8 cellular contexts compared by ENCODE assay signal in genomic region chr4:3073158-3074077, GRCh38. TPM values are rescaled to one million over a fixed set of nuclear protein-coding genes. Genes with fewer than 3 reads are reported as not detected.
DNase-seq lines count a peak whose midpoint lies in the region; ATAC-seq, FAIRE-seq and TF ChIP-seq lines count a peak whose summit lies in the region.

No MANE protein-coding gene starts in this region.

- H3K27me3 ChIP-seq in adrenal gland (no peaks in the 10 kb centered on the region), layer of hippocampus (ENCODE audit: control insufficient read depth, insufficient read depth, low read length) (no peaks in the 10 kb centered on the region), tibial artery (no peaks in the 10 kb centered on the region)

- TF ChIP-seq POLR2A in A549 (IDR thresholded peaks at IDR 0.05; ENCODE audit: low read length): peak; percentile 57
- TF ChIP-seq POLR2A in adrenal gland (IDR thresholded peaks at IDR 0.05): no peak

- H3K4me1 ChIP-seq in A549 (peaks cover 14% of the 10 kb centered on the region; the same call in 2 of the 3 replicates), adrenal gland (replicated peaks in 1 of 2) (peaks cover 15 to 32% of the 10 kb centered on the region in 2 donors), tibial artery (peaks cover 0 to 31% (median 18%) of the 10 kb centered on the region in 4 donors)

- WGBS in A549 (ENCODE audit: missing lambda C conversion rate): 50% methylated on average over 2 of the region's 54 CpGs
- 9 to 37% (median 22%) methylated on average over 9 to 51 of the region's 54 CpGs for WGBS in adrenal gland, 4 donors

- DNase-seq in A549 (ENCODE audit: low read depth in 1 of 2, low spot score in 1 of 2) (no peak), adrenal gland (peak in 3 of 7 donors; percentile 12 to 64 (median 41)), tibial artery (peak; percentile 28 to 70), ecto neural progenitor cell (ENCODE audit: low spot score) (no peak)

- TF ChIP-seq CTCF in A549 (IDR thresholded peaks at IDR 0.05) (no peak), adrenal gland (IDR thresholded peaks at IDR 0.05) (no peak), tibial artery (IDR thresholded peaks at IDR 0.05) (no peak)

- H3K36me3 ChIP-seq in adrenal gland (replicated peaks in 1 of 2) (no peaks in the 10 kb centered on the region), tibial artery (no peaks in the 10 kb centered on the region)

- H3K4me3 ChIP-seq in A549: peak overlapping the region; percentile 83
- peak overlapping the region in 3 of 4 donors; percentile 52 to 97 (median 60) for H3K4me3 ChIP-seq in adrenal gland
- H3K4me3 ChIP-seq in tibial artery: peak overlapping the region; percentile 65 to 92

- H3K27ac ChIP-seq in A549 (peak overlapping the region; percentile 91 to 94), adrenal gland (peak overlapping the region in 2 of 5 donors; percentile 64 to 97), layer of hippocampus (ENCODE audit: low read depth, low read length) (peak overlapping the region; percentile 80), tibial artery (peak overlapping the region; percentile 71 to 78)

- FAIRE-seq in A549 (lab: Jason Lieb, UNC): no peak

- no peaks in the 10 kb centered on the region for H3K9me3 ChIP-seq in A549
- H3K9me3 ChIP-seq in adrenal gland (replicated peaks in 1 of 3): no peaks in the 10 kb centered on the region
- H3K9me3 ChIP-seq in tibial artery: no peaks in the 10 kb centered on the region

- no peak for TF ChIP-seq RAD21 in A549 (conservative IDR thresholded peaks at IDR 0.05 in 1 of 2, IDR thresholded peaks at IDR 0.05 in 1 of 2)

- peak overlapping the region; percentile 100 for H3K4me2 ChIP-seq in A549

- peak; percentile 63 to 86 for ATAC-seq in A549
- ATAC-seq in GM19035 (IDR thresholded peaks at IDR 0.05; ENCODE audit: unreplicated experiment): peak; percentile 31
- ATAC-seq in HG03432 (IDR thresholded peaks at IDR 0.05; ENCODE audit: unreplicated experiment): peak; percentile 26
- no peak for ATAC-seq in HG03378 (IDR thresholded peaks at IDR 0.05; ENCODE audit: unreplicated experiment)

- intact Hi-C loops in adrenal gland (cut with DNase I): no loop called here
- intact Hi-C loops in tibial artery (cut with DNase I; ENCODE audit: low total_unique reads): no loop called here

- POLR2A ChIA-PET in A549 (lab: Yijun Ruan, JAX): no interaction called here

- CTCF ChIA-PET in A549 (lab: Yijun Ruan, JAX): no interaction called here

- TF ChIP-seq EP300 in A549 (IDR thresholded peaks at IDR 0.05): no peak

TF ChIP-seq in A549, 52 proteins besides CTCF, POLR2A, EP300 and RAD21:
- no peak for TF ChIP-seq TP53 (CRISPR knock-in tag; IDR thresholded peaks at IDR 0.05)
- TF ChIP-seq BHLHE40 (IDR thresholded peaks at IDR 0.05; ENCODE audit: low read depth, low read length): no peak
- TF ChIP-seq PHF8 (IDR thresholded peaks at IDR 0.05; ENCODE audit: borderline replicate concordance, low read depth): peak; percentile 67; the same call in 1 of the 2 replicates

RNA-seq across cellular contexts. Expression of gene HTT-AS, which starts 0.9 kb away (rescaled TPM):
- polyA plus RNA-seq in A549 (2011; rRNA removed): not detected in 2 replicates
- polyA plus RNA-seq in A549 (2012; cell fraction: cytosol; rRNA removed): not detected in 2 replicates
- polyA plus RNA-seq in A549 (2012; cell fraction: nucleus; rRNA removed): not detected in 2 replicates
- not detected in 3 replicates for polyA plus RNA-seq in A549 (2017; fragmentation: RNase III; extraction: RNeasy Plus Mini Kit Qiagen cat#74134 plus additional on column Dnase treatment)
- polyA minus RNA-seq in A549 (2011; rRNA and poly(A)+ RNA removed): not detected in 2 replicates
- not detected for total RNA-seq in adrenal gland
- not detected for polyA plus RNA-seq in adrenal gland

RNA-seq across cellular contexts. Expression of gene HTT, which starts 1.1 kb away (rescaled TPM):
- 16.9 and 21.5 TPM in 2 replicates for polyA plus RNA-seq in A549 (2011; rRNA removed)
- polyA plus RNA-seq in A549 (2012; cell fraction: cytosol; rRNA removed): 7.9 and 12.3 TPM in 2 replicates
- polyA plus RNA-seq in A549 (2012; cell fraction: nucleus; rRNA removed): 20.1 and 21.9 TPM in 2 replicates
- polyA plus RNA-seq in A549 (2017; fragmentation: RNase III; extraction: RNeasy Plus Mini Kit Qiagen cat#74134 plus additional on column Dnase treatment): 13.3 to 14.5 TPM (median 14.0 TPM) in 3 replicates
- 89.1 and 125 TPM in 2 replicates for polyA minus RNA-seq in A549 (2011; rRNA and poly(A)+ RNA removed)
- 10 to 100 TPM; 44.6 to 77.1 (median 55.2) TPM for total RNA-seq in adrenal gland
- polyA plus RNA-seq in adrenal gland: 10 to 100 TPM; 16.1 to 34.0 (median 33.1) TPM

Comparison
In these comparisons a context has a peak if more than half of its experiments do, and no peak if none do; other contexts are left out.
1. DNase-seq: peak in tibial artery (2 of 2); none in A549 (0 of 2) and ecto neural progenitor cell (single experiment).
2. Peak in every context shown above with its lines, with median percentiles within 50 percentile points of each other: H3K4me3 ChIP-seq.